14 cellular contexts compared by ENCODE assay signal in the genomic region with DNA sequence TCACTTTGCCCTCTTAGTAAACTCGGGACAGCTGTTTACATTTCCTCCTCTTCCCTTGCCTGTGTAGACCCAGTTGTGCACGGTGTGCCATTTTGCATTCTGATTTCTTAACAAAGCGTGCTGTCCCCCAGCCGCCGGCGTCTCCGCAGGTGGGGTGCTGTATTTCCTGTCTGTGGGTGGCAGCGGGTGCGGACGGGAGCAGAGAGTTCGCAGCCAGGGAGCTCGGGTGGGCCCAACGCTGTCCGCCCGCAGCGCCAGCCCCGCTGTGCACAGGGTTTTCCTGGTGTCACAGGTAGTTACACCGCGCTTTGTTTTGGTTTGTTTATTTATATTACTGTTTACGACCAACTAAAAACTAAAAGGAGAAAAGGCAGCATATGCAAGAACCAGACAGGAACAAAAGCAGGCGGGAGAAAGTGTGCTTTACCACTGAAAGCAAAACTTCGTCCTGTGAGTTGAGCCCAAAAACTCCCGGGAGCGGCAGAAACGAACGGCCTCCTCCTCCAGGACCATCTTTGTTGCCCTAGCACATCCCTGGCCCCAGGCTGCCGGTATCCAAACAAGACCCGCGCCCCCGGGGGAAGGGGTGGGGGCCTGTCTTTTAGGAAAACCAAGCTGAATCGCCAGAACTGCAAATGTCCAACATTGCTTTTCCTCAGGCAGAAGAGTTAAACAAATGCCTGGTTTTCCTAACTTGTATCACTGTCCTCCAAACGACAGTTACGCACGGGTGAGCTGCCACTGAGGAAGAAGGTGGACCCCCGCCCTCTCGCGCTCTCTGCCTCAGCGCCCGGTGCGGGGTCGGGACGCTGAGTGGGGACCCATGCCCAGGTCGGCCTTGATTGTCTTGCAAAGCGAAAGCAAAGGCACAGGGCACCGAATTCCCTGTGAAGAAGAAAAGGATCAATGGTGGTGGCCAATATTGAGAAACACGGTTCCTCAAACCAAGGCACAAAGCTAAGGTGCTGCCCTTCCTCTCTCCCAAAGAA. TPM values are rescaled to one million over a fixed set of nuclear protein-coding genes. Genes with fewer than 3 reads are reported as not detected.
A peak's percentile ranks its signal among the peaks of the same experiment; 100 is the strongest.
DNase-seq lines count a peak whose midpoint lies in the region; ATAC-seq, FAIRE-seq and TF ChIP-seq lines count a peak whose summit lies in the region.
"Had no signal": no experiment of that assay in that cellular context is flagged by ENCODE, and none has a peak within 500 bp of the region (broad histone marks: within the 10 kb centered on the region; RNA-seq: fewer than 3 reads in every experiment).

No MANE protein-coding gene starts in this region.

- H3K27me3 ChIP-seq in IMR-90 (ENCODE audit: control insufficient read depth, insufficient read depth, low read length), result peaks cover 14% of the 10 kb centered on the region
- no peaks in the 10 kb centered on the region for H3K27me3 ChIP-seq in astrocyte (ENCODE audit: insufficient read depth, low read length)
- H3K27me3 ChIP-seq: right atrium auricular region, suprapubic skin had no signal

- no peaks in the 10 kb centered on the region for H3K79me1 ChIP-seq in IMR-90 (ENCODE audit: low read depth in 1 of 2, low read length in 2 of 2)

- peak overlapping the region; percentile 9; the same call in 1 of the 2 replicates for H3K4me3 ChIP-seq in IMR-90 (ENCODE audit: insufficient read depth, low read depth, low read length)
- H3K4me3 ChIP-seq in astrocyte (ENCODE audit: insufficient read depth, low read depth, low read length), result peak overlapping the region; percentile 29
- H3K4me3 ChIP-seq: right atrium auricular region, suprapubic skin had no signal

- H4K5ac ChIP-seq in IMR-90 (ENCODE audit: low read depth, low read length), result no peak overlapping the region

- no peak overlapping the region for H2BK20ac ChIP-seq in IMR-90 (ENCODE audit: low read depth, low read length)

- H3K9me1 ChIP-seq in IMR-90 (ENCODE audit: insufficient read depth, low read length), result no peaks in the 10 kb centered on the region

- H3K36me3 ChIP-seq in IMR-90 (ENCODE audit: control insufficient read depth, insufficient read depth, low read length) (no peaks in the 10 kb centered on the region), astrocyte (ENCODE audit: insufficient read depth, low read length) (no peaks in the 10 kb centered on the region)
- H3K36me3 ChIP-seq: right atrium auricular region, suprapubic skin had no signal

- no peak overlapping the region for H3K14ac ChIP-seq in IMR-90 (replicated peaks; ENCODE audit: low read depth, low read length)

- H3K27me3 Mint-ChIP-seq in astrocyte (ENCODE audit: low read depth, unreplicated experiment), result no peaks in the 10 kb centered on the region
- peaks cover 2 to 28% (median 12%) of the 10 kb centered on the region in 5 donors for H3K27me3 Mint-ChIP-seq in naive thymus-derived CD8-positive, alpha-beta T cell

- DNase-seq in D341Med (ENCODE audit: low spot score) (peak; percentile 31), IMR-90 (no peak), astrocyte (ENCODE audit: low read depth) (no peak), NCI-H1436 treated with DMSO at 0.1 percent for 48 hours (lab: John Stamatoyannopoulos, UW) (no peak), LoVo (ENCODE audit: low spot score) (no peak)
- peak in 5 of 10 donors; percentile 8 to 32 (median 13) for DNase-seq in naive thymus-derived CD8-positive, alpha-beta T cell
- DNase-seq in stimulated activated CD4-positive, alpha-beta T cell treated with anti-CD3 and anti-CD28 coated beads, Interleukin-4, amount 100 ng/mL, for 24 hours, result no peak
- DNase-seq: NCI-H345 had no signal

- no peak overlapping the region for H3K23ac ChIP-seq in IMR-90 (ENCODE audit: low read depth, low read length)

- no peak overlapping the region for H4K91ac ChIP-seq in IMR-90 (ENCODE audit: insufficient read depth, low read depth, low read length)

- TF ChIP-seq RAD21 in IMR-90 (IDR thresholded peaks at IDR 0.05; ENCODE audit: low read length), result no peak

- 48% methylated on average over 4 of the region's 46 CpGs; no CpG with 5 or more reads in 1 of the 2 experiments for WGBS in IMR-90 (ENCODE audit: extremely low coverage in 2 of 2, insufficient read length in 1 of 2), 2 experiments

- H3K27ac ChIP-seq in IMR-90 (ENCODE audit: insufficient read depth, low read length) (no peak overlapping the region), astrocyte (ENCODE audit: low read depth, low read length) (no peak overlapping the region)
- H3K27ac ChIP-seq: right atrium auricular region, suprapubic skin had no signal

- no peak overlapping the region for H4K8ac ChIP-seq in IMR-90 (ENCODE audit: low read depth in 2 of 2, low read length in 2 of 2)

- POLR2A ChIA-PET in IMR-90 (lab: Charles Lee; ENCODE audit: unreplicated experiment), result no interaction called here
- POLR2A ChIA-PET in naive thymus-derived CD8-positive, alpha-beta T cell (lab: Charles Lee), result no interaction called here

- H2AK9ac ChIP-seq in IMR-90 (replicated peaks; ENCODE audit: low read depth, low read length, poor library complexity), result no peak overlapping the region

- H3K18ac ChIP-seq in IMR-90 (ENCODE audit: low read depth, low read length), result no peak overlapping the region

- peak overlapping the region; percentile 67 for H2AFZ ChIP-seq in IMR-90 (replicated peaks; ENCODE audit: low read length, poor library complexity)
- peak overlapping the region; percentile 60 for H2AFZ ChIP-seq in astrocyte (ENCODE audit: low read depth, low read length)

- no peak overlapping the region for H3K56ac ChIP-seq in IMR-90 (ENCODE audit: extremely low read depth, insufficient read depth, low read length)

- H3K4me3 Mint-ChIP-seq in astrocyte (ENCODE audit: unreplicated experiment), result no peak overlapping the region
- H3K4me3 Mint-ChIP-seq in naive thymus-derived CD8-positive, alpha-beta T cell, result peak overlapping the region; percentile 56 to 83 (median 70)

- BruUV-seq in IMR-90 (replicated peaks; lab: Mats Ljungman, UMichigan), result no TSS peak

- in situ Hi-C loops in IMR-90 (cut with MboI; ENCODE audit: low sequenced_read_pairs), result no loop called here

- H2BK120ac ChIP-seq in IMR-90 (ENCODE audit: low read depth, low read length), result no peak overlapping the region

- CTCF ChIA-PET in IMR-90 (lab: Yijun Ruan, JAX), result no interaction called here

- H3K4me2 ChIP-seq in IMR-90 (ENCODE audit: low read depth, low read length) (peak overlapping the region; percentile 86), astrocyte (ENCODE audit: low read length) (peak overlapping the region; percentile 80)

- H3K9me3 Mint-ChIP-seq in astrocyte (ENCODE audit: unreplicated experiment), result peaks cover 5% of the 10 kb centered on the region
- H3K9me3 Mint-ChIP-seq in naive thymus-derived CD8-positive, alpha-beta T cell, result peaks cover 0 to 8% (median 0%) of the 10 kb centered on the region in 9 donors

- ATAC-seq in IMR-90 (ENCODE audit: low read depth), result no peak; the same call in 1 of the 2 replicates
- ATAC-seq in naive thymus-derived CD8-positive, alpha-beta T cell, result peak; percentile 41 to 82
- ATAC-seq in GM18907 (IDR thresholded peaks at IDR 0.05; ENCODE audit: unreplicated experiment), result no peak
- ATAC-seq: Panc1 had no signal

- dilution Hi-C loops in IMR-90 (cut with HindIII; ENCODE audit: low sequenced_read_pairs, unreplicated experiment), result no loop called here

- H3K9ac ChIP-seq in IMR-90 (ENCODE audit: low read depth, low read length) (no peak overlapping the region), astrocyte (ENCODE audit: low read length) (no peak overlapping the region)

- H3K36me3 Mint-ChIP-seq in astrocyte (ENCODE audit: low read depth, unreplicated experiment), result no peaks in the 10 kb centered on the region
- peaks cover 0 to 14% (median 8%) of the 10 kb centered on the region in 3 donors for H3K36me3 Mint-ChIP-seq in naive thymus-derived CD8-positive, alpha-beta T cell

- no peak overlapping the region for H3K27ac Mint-ChIP-seq in astrocyte (ENCODE audit: unreplicated experiment)
- H3K27ac Mint-ChIP-seq in naive thymus-derived CD8-positive, alpha-beta T cell, result peak overlapping the region in 2 of 10 donors; percentile 43 to 63

- H2BK5ac ChIP-seq in IMR-90 (ENCODE audit: low read depth, low read length, poor library complexity, severe bottlenecking), result no peak overlapping the region

- TF ChIP-seq POLR2A in IMR-90 (IDR thresholded peaks at IDR 0.05; ENCODE audit: low read depth, low read length), result no peak

- no peak overlapping the region for H2BK15ac ChIP-seq in IMR-90 (ENCODE audit: low read depth, low read length)

- no peak for TF ChIP-seq CTCF in IMR-90 (conservative IDR thresholded peaks at IDR 0.05; ENCODE audit: low read depth, low read length)
- no peak for TF ChIP-seq CTCF in astrocyte (IDR thresholded peaks at IDR 0.05; ENCODE audit: insufficient read depth, low read depth, low read length)

- H3K4me1 Mint-ChIP-seq in astrocyte (ENCODE audit: low read depth, unreplicated experiment), result no peaks in the 10 kb centered on the region
- peaks cover 5 to 27% (median 22%) of the 10 kb centered on the region in 4 donors for H3K4me1 Mint-ChIP-seq in naive thymus-derived CD8-positive, alpha-beta T cell

- H3K4me1 ChIP-seq in IMR-90 (ENCODE audit: control insufficient read depth, insufficient read depth, low read length), result peaks cover 1% of the 10 kb centered on the region; the same call in 1 of the 2 replicates
- H3K4me1 ChIP-seq in astrocyte (ENCODE audit: insufficient read depth, low read length), result peaks cover 4% of the 10 kb centered on the region
- H3K4me1 ChIP-seq: right atrium auricular region, suprapubic skin had no signal

- no peak for FAIRE-seq in astrocyte (lab: Jason Lieb, UNC)

- no peak overlapping the region for H2AK5ac ChIP-seq in IMR-90 (ENCODE audit: low read depth, low read length)

- intact Hi-C loops in IMR-90 (cut with micrococcal nuclease), result no loop called here

- no peaks in the 10 kb centered on the region for H4K20me1 ChIP-seq in IMR-90 (ENCODE audit: insufficient read depth, low read length)
- no peaks in the 10 kb centered on the region for H4K20me1 ChIP-seq in astrocyte (ENCODE audit: insufficient read depth, low read length)

- H3K79me2 ChIP-seq in astrocyte (ENCODE audit: insufficient read depth, low read length), result no peaks in the 10 kb centered on the region

- H3K4ac ChIP-seq in IMR-90 (ENCODE audit: low read depth, low read length), result no peak overlapping the region

- H3K9me3 ChIP-seq in IMR-90 (ENCODE audit: control insufficient read depth, insufficient read depth, low read length) (no peaks in the 10 kb centered on the region), astrocyte (ENCODE audit: insufficient read depth, low read depth, low read length) (no peaks in the 10 kb centered on the region)
- H3K9me3 ChIP-seq: right atrium auricular region, suprapubic skin had no signal

TF ChIP-seq in IMR-90, 13 proteins besides CTCF, POLR2A, EP300 and RAD21 (continues in another document):
- TF ChIP-seq CEBPB (IDR thresholded peaks at IDR 0.05; ENCODE audit: low read depth, low read length) (no peak), NFE2L2 (IDR thresholded peaks at IDR 0.05; ENCODE audit: low read depth, low read length) (no peak)

RNA-seq across cellular contexts. Expression of gene DRGX, which starts 45.9 kb away (rescaled TPM):
- total RNA-seq in IMR-90 (2012; rRNA removed) (not detected in 2 replicates), astrocyte (not detected in 2 replicates)
- polyA plus RNA-seq in IMR-90 (2012; rRNA removed), result not detected in 2 replicates
- polyA plus RNA-seq in IMR-90 (2012; cell fraction: cytosol; rRNA removed), result not detected in 2 replicates
- polyA plus RNA-seq in IMR-90 (2012; cell fraction: nucleus; rRNA removed; ENCODE audit: low replicate concordance), result not detected in 2 replicates
- not detected for total RNA-seq in naive thymus-derived CD8-positive, alpha-beta T cell
- polyA plus RNA-seq in naive thymus-derived CD8-positive, alpha-beta T cell, result not detected
- total RNA-seq: chondrocyte; right atrium auricular region; T-helper 2 cell treated with Interferon-gamma antibody and Interleukin-4, amounts not matched to agents 100 ng/mL and 5 ng/mL, for 36 hours had no signal

Comparison
In these comparisons a context has a peak if more than half of its experiments do, and no peak if none do; other contexts are left out.
1. ATAC-seq: peak in naive thymus-derived CD8-positive, alpha-beta T cell (2 of 2); none in IMR-90 (single experiment) and GM18907 (single experiment).